9 cellular contexts compared by ENCODE assay signal in genomic region chrX:72308566-72309296, GRCh38. TPM values are rescaled to one million over a fixed set of nuclear protein-coding genes. Genes with fewer than 3 reads are reported as not detected.
A peak's percentile ranks its signal among the peaks of the same experiment; 100 is the strongest.
DNase-seq lines count a peak whose midpoint lies in the region; TF ChIP-seq lines count a peak whose summit lies in the region.
"Had no signal": no experiment of that assay in that cellular context is flagged by ENCODE, and none has a peak within 500 bp of the region (broad histone marks: within the 10 kb centered on the region; RNA-seq: fewer than 3 reads in every experiment).

No MANE protein-coding gene starts in this region.

- H3K27ac ChIP-seq in SJCRH30 (peak overlapping the region; percentile 17; the same call in 1 of the 2 replicates), iPS-20b (ENCODE audit: low read length) (no peak overlapping the region), sigmoid colon (no peak overlapping the region)
- H3K27ac ChIP-seq: 22Rv1 had no signal

- DNase-seq in NCI-H1417 (lab: John Stamatoyannopoulos, UW) (peak; percentile 65 to 80 (median 72)), NCI-H1417 treated with DMSO at 0.1 percent for 48 hours (lab: John Stamatoyannopoulos, UW) (no peak), Kasumi-1 (lab: John Stamatoyannopoulos, UW) (peak; percentile 53 to 56), SJCRH30 (peak; percentile 83 to 88), T47D (ENCODE audit: low read depth in 1 of 2, low spot score in 1 of 2) (peak; percentile 32 to 60), sigmoid colon (peak; percentile 79), T1000 (lab: John Stamatoyannopoulos, UW) (no peak)

- H3K4me1 ChIP-seq in SJCRH30 (no peaks in the 10 kb centered on the region), iPS-20b (ENCODE audit: insufficient read depth, low read length) (no peaks in the 10 kb centered on the region), sigmoid colon (peaks cover 0 to 52% (median 36%) of the 10 kb centered on the region in 4 donors)

- no peak for TF ChIP-seq CTCF in sigmoid colon (IDR thresholded peaks at IDR 0.05)

- TF ChIP-seq POLR2A in sigmoid colon (IDR thresholded peaks at IDR 0.05): no peak

- no peaks in the 10 kb centered on the region for H3K9me3 ChIP-seq in SJCRH30 (replicated peaks)
- no peaks in the 10 kb centered on the region for H3K9me3 ChIP-seq in iPS-20b (ENCODE audit: insufficient read depth, low read depth, low read length)
- H3K9me3 ChIP-seq in sigmoid colon: no peaks in the 10 kb centered on the region

- H3K4me3 ChIP-seq in SJCRH30 (peak overlapping the region; percentile 50), iPS-20b (ENCODE audit: low read length) (peak overlapping the region; percentile 59), sigmoid colon (peak overlapping the region in 3 of 4 donors; percentile 27 to 36 (median 32))

- in situ Hi-C loops in T47D (cut with HindIII; ENCODE audit: low pct_unique_long_range_greater_than_20kb, low sequenced_read_pairs): no loop called here

- intact Hi-C loops in sigmoid colon (cut with DNase I): loop anchor here (10.0 kb wide), 1 partner anchor 226 kb away; no protein-coding TSS in a partner anchor

- H3K9ac ChIP-seq in iPS-20b (ENCODE audit: low read depth, low read length): no peak overlapping the region

- no peaks in the 10 kb centered on the region for H3K36me3 ChIP-seq in SJCRH30
- H3K36me3 ChIP-seq in iPS-20b (ENCODE audit: insufficient read depth, low read depth, low read length): no peaks in the 10 kb centered on the region
- no peaks in the 10 kb centered on the region for H3K36me3 ChIP-seq in sigmoid colon

- H3K27me3 ChIP-seq in SJCRH30 (peaks cover 4% of the 10 kb centered on the region; the same call in 1 of the 2 replicates), iPS-20b (ENCODE audit: insufficient read depth, low read length) (peaks cover 72% of the 10 kb centered on the region), sigmoid colon (peaks cover 0 to 44% (median 26%) of the 10 kb centered on the region in 3 donors)

- WGBS in sigmoid colon, 2 donors: 1% methylated on average over 24 of the region's 24 CpGs

- TF ChIP-seq EP300 in sigmoid colon (IDR thresholded peaks at IDR 0.05): no peak

RNA-seq across cellular contexts. Expression of gene CITED1, which starts 3.0 kb away (rescaled TPM):
- total RNA-seq in SJCRH30 (2014; rRNA removed; shearing (Covaris generic)): 8.1 TPM in 2 replicates
- total RNA-seq in sigmoid colon: under 1 TPM in 1 of 4 donors, not detected in 3; 0.99 TPM
- 1 to 10 TPM in 1 of 3 donors, under 1 TPM in 1, not detected in 1; 0.52 to 2.4 TPM for polyA plus RNA-seq in sigmoid colon

RNA-seq across cellular contexts. Expression of gene RPS4X, which starts 31.7 kb away (rescaled TPM):
- total RNA-seq in SJCRH30 (2014; rRNA removed; shearing (Covaris generic)): 2,769 and 2,773 TPM in 2 replicates
- total RNA-seq in sigmoid colon: 1,000 to 10,000 TPM in 3 of 4 donors, 100 to 1,000 TPM in 1; 842 to 1,555 (median 1,107) TPM
- polyA plus RNA-seq in sigmoid colon: 1,000 to 10,000 TPM; 1,029 to 2,141 (median 1,186) TPM

Comparison
In these comparisons a context has a peak if more than half of its experiments do, and no peak if none do; other contexts are left out.
1. DNase-seq: peak in NCI-H1417 (3 of 3), Kasumi-1 (2 of 2), SJCRH30 (2 of 2), T47D (2 of 2) and sigmoid colon (single experiment); none in NCI-H1417 treated with DMSO at 0.1 percent for 48 hours (single experiment) and T1000 (single experiment).
2. Peak in every context shown above with its lines, with median percentiles within 50 percentile points of each other: H3K4me3 ChIP-seq.